In the genomic region with DNA sequence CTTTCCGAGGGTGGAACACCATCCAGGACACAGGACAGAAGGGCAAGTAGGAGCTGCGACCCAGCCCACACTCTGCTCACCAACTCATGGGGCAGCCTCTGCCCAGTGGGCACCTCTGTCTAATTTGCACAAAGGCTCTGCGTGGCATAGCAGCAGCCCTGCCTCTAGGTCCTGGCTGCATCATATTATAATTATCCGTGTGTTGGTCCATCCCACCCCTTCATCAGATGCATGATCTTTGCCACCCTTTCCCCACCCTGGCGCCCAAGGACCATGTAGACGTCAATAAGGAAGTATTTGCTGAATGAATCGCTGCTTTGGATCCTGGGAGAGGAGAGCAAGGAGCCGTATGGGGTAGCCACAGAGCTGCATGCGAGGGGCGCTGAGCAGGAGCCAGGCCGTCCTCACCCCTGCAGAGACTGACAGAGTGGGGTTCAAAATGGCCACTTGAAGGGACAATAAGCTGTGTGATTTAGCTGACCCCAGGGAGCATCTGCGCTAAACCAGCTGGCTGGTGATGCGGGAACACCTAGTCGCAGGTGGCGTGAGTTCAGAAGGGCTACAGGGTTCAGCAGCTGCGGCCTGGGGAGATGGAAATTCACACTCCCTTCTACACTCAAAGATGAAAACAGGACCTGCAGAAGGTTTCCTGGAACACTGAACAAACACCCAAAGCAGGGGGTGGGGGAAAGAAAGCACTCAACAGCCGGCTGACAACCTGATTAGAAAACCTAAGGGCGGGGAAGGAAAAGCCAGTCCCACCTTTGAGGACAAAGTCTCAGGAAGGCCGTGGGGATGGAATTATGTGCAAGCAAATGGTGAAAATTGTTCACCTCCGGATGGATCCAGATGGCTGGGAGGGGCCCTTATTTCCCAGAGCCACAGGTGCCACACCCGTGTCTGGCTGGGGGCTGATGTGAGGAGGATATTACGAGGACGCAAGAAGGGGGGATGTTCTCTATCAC, we compare ENCODE assay signal across 16 cellular contexts. TPM values are rescaled to one million over a fixed set of nuclear protein-coding genes. Genes with fewer than 3 reads are reported as not detected.
DNase-seq lines count a peak whose midpoint lies in the region; ATAC-seq lines count a peak whose summit lies in the region.
"Had no signal": no experiment of that assay in that cellular context is flagged by ENCODE, and none has a peak within 500 bp of the region (broad histone marks: within the 10 kb centered on the region; RNA-seq: fewer than 3 reads in every experiment).

No MANE protein-coding gene starts in this region.

- H3K27me3 Mint-ChIP-seq in dendritic cell treated with granulocyte-macrophage colony-stimulating factor and Interleukin-4, amounts not matched to agents 40 ng/mL and 50 ng/mL, for 4 days: peaks cover 1% of the 10 kb centered on the region
- peaks cover 31% of the 10 kb centered on the region for H3K27me3 Mint-ChIP-seq in activated CD4-positive, alpha-beta T cell treated with anti-CD3 and anti-CD28 coated beads, Interleukin-2, amount 10 ng/mL, durations not matched to agents 24 days and 14 days

- H3K4me3 ChIP-seq in right cardiac atrium (ENCODE audit: low read length) (no peak overlapping the region), mucosa of stomach (ENCODE audit: low read length) (no peak overlapping the region)
- H3K4me3 ChIP-seq: GM23338, smooth muscle cell had no signal

- no peaks in the 10 kb centered on the region for H3K36me3 ChIP-seq in mucosa of stomach (ENCODE audit: control insufficient read depth, insufficient read depth, low read length)

- DNase-seq in right cardiac atrium (no peak), left cardiac atrium (no peak), ureter (ENCODE audit: low spot score) (peak; percentile 41), NCI-H187 (lab: John Stamatoyannopoulos, UW) (no peak)
- DNase-seq in activated CD4-positive, alpha-beta T cell treated with anti-CD3 and anti-CD28 coated beads, Interleukin-2, amount 10 ng/mL, durations not matched to agents 24 days and 14 days: no peak
- DNase-seq: activated CD4-positive, CD25-positive, alpha-beta regulatory T cell treated with anti-CD3 and anti-CD28 coated beads, Interleukin-2, amount 50 U/mL, for 72 hours; activated naive CD4-positive, alpha-beta T cell treated with anti-CD3 and anti-CD28 coated beads, Interleukin-2, amount 50 U/mL, for 16 hours; head of caudate nucleus; NCI-H1105; stimulated activated naive CD8-positive, alpha-beta T cell treated with anti-CD3 and anti-CD28 coated beads, Interleukin-15, amount 100 ng/mL, for 72 hours; T-helper 17 cell had no signal

- WGBS in right cardiac atrium: 89% methylated on average over 23 of the region's 23 CpGs

- no peaks in the 10 kb centered on the region for H3K9me3 Mint-ChIP-seq in dendritic cell treated with granulocyte-macrophage colony-stimulating factor and Interleukin-4, amounts not matched to agents 40 ng/mL and 50 ng/mL, for 4 days
- H3K9me3 Mint-ChIP-seq in activated CD4-positive, alpha-beta T cell treated with anti-CD3 and anti-CD28 coated beads, Interleukin-2, amount 10 ng/mL, durations not matched to agents 24 days and 14 days: no peaks in the 10 kb centered on the region
- H3K9me3 Mint-ChIP-seq: GM23338; stimulated activated naive CD8-positive, alpha-beta T cell treated with anti-CD3 and anti-CD28 coated beads, Interleukin-15, amount 100 ng/mL, for 72 hours had no signal

- H3K27ac ChIP-seq in right cardiac atrium (ENCODE audit: low read length): peak overlapping the region; percentile 2

- H3K9ac ChIP-seq in mucosa of stomach (ENCODE audit: low read length): peak overlapping the region; percentile 29

- peaks cover 39% of the 10 kb centered on the region for H3K4me1 Mint-ChIP-seq in dendritic cell treated with granulocyte-macrophage colony-stimulating factor and Interleukin-4, amounts not matched to agents 40 ng/mL and 50 ng/mL, for 4 days (ENCODE audit: low read depth)
- H3K4me1 Mint-ChIP-seq in activated CD4-positive, alpha-beta T cell treated with anti-CD3 and anti-CD28 coated beads, Interleukin-2, amount 10 ng/mL, durations not matched to agents 24 days and 14 days: no peaks in the 10 kb centered on the region
- H3K4me1 Mint-ChIP-seq: stimulated activated naive CD8-positive, alpha-beta T cell treated with anti-CD3 and anti-CD28 coated beads, Interleukin-15, amount 100 ng/mL, for 72 hours had no signal

- peak overlapping the region; percentile 17 for H3K27ac Mint-ChIP-seq in dendritic cell treated with granulocyte-macrophage colony-stimulating factor and Interleukin-4, amounts not matched to agents 40 ng/mL and 50 ng/mL, for 4 days
- H3K27ac Mint-ChIP-seq in activated CD4-positive, alpha-beta T cell treated with anti-CD3 and anti-CD28 coated beads, Interleukin-2, amount 10 ng/mL, durations not matched to agents 24 days and 14 days: no peak overlapping the region
- H3K27ac Mint-ChIP-seq: GM23338; stimulated activated naive CD8-positive, alpha-beta T cell treated with anti-CD3 and anti-CD28 coated beads, Interleukin-15, amount 100 ng/mL, for 72 hours; T-helper 17 cell had no signal

- H3K9me3 ChIP-seq in right cardiac atrium (ENCODE audit: control insufficient read depth, low read length): peaks cover 2% of the 10 kb centered on the region
- H3K9me3 ChIP-seq in mucosa of stomach (ENCODE audit: control insufficient read depth, low read length): no peaks in the 10 kb centered on the region

- ATAC-seq in right cardiac atrium (peak in 1 of 2 donors; percentile 5), left cardiac atrium (no peak), GM19455 (IDR thresholded peaks at IDR 0.05; ENCODE audit: unreplicated experiment) (no peak)
- ATAC-seq: GM23338; stimulated activated naive CD8-positive, alpha-beta T cell treated with anti-CD3 and anti-CD28 coated beads, Interleukin-15, amount 100 ng/mL, for 72 hours; T-helper 17 cell had no signal

- H3K4me1 ChIP-seq in right cardiac atrium (ENCODE audit: control insufficient read depth, insufficient read depth, low read length) (peaks cover 13% of the 10 kb centered on the region), mucosa of stomach (ENCODE audit: control insufficient read depth, insufficient read depth, low read length) (peaks cover 57% of the 10 kb centered on the region)

- H3K36me3 Mint-ChIP-seq in dendritic cell treated with granulocyte-macrophage colony-stimulating factor and Interleukin-4, amounts not matched to agents 40 ng/mL and 50 ng/mL, for 4 days (ENCODE audit: low read depth): peaks cover 47% of the 10 kb centered on the region
- no peaks in the 10 kb centered on the region for H3K36me3 Mint-ChIP-seq in activated CD4-positive, alpha-beta T cell treated with anti-CD3 and anti-CD28 coated beads, Interleukin-2, amount 10 ng/mL, durations not matched to agents 24 days and 14 days (ENCODE audit: low read depth)

- H3K4me3 Mint-ChIP-seq in dendritic cell treated with granulocyte-macrophage colony-stimulating factor and Interleukin-4, amounts not matched to agents 40 ng/mL and 50 ng/mL, for 4 days: no peak overlapping the region
- no peak overlapping the region for H3K4me3 Mint-ChIP-seq in activated CD4-positive, alpha-beta T cell treated with anti-CD3 and anti-CD28 coated beads, Interleukin-2, amount 10 ng/mL, durations not matched to agents 24 days and 14 days
- H3K4me3 Mint-ChIP-seq: GM23338; stimulated activated naive CD8-positive, alpha-beta T cell treated with anti-CD3 and anti-CD28 coated beads, Interleukin-15, amount 100 ng/mL, for 72 hours; T-helper 17 cell had no signal

- intact Hi-C loops in right cardiac atrium (cut with DNase I): no loop called here
- intact Hi-C loops in left cardiac atrium (cut with DNase I): loop anchor here in 1 of 2 donors (10.0 kb wide), 1 partner anchor 51 kb away; no protein-coding TSS in a partner anchor
- intact Hi-C loops in dendritic cell treated with granulocyte-macrophage colony-stimulating factor and Interleukin-4, amounts not matched to agents 40 ng/mL and 50 ng/mL, for 4 days (cut with micrococcal nuclease): no loop called here
- intact Hi-C loops in activated CD4-positive, alpha-beta T cell treated with anti-CD3 and anti-CD28 coated beads, Interleukin-2, amount 10 ng/mL, durations not matched to agents 24 days and 14 days (cut with micrococcal nuclease): loop anchor here (2.0 kb wide), 1 partner anchor 29 kb away; no protein-coding TSS in a partner anchor

- no peaks in the 10 kb centered on the region for H3K27me3 ChIP-seq in right cardiac atrium (ENCODE audit: control insufficient read depth, insufficient read depth)
- no peaks in the 10 kb centered on the region for H3K27me3 ChIP-seq in mucosa of stomach (ENCODE audit: control insufficient read depth, insufficient read depth, low read length)

RNA-seq across cellular contexts. Expression of gene MGLL, which starts 6.4 kb away (rescaled TPM):
- total RNA-seq in right cardiac atrium (10 to 100 TPM; 52.2 to 80.4 (median 65.3) TPM), left cardiac atrium (100 to 1,000 TPM in 1 of 2 donors, 10 to 100 TPM in 1; 95.4 to 122 TPM), ureter (75.1 TPM)
- 64.9 TPM for polyA plus RNA-seq in right cardiac atrium
- 2.3 and 3.6 TPM in 2 replicates for total RNA-seq in activated CD4-positive, alpha-beta T cell treated with anti-CD3 and anti-CD28 coated beads, Interleukin-2, amount 10 ng/mL, durations not matched to agents 24 days and 14 days

Comparison
In these comparisons a context has a peak if more than half of its experiments do, and no peak if none do; other contexts are left out.
1. RNA of gene MGLL, which starts 6.4 kb away (total RNA-seq): 95.4 to 122 TPM in left cardiac atrium, 52.2 to 80.4 TPM in right cardiac atrium and 75.1 TPM in ureter (single experiment); 2.3 to 3.6 TPM in activated CD4-positive, alpha-beta T cell treated with anti-CD3 and anti-CD28 coated beads, Interleukin-2, amount 10 ng/mL, durations not matched to agents 24 days and 14 days; every median in the first group is over 10 times any median in the second.